11 cellular contexts compared by ENCODE assay signal in the genomic region with DNA sequence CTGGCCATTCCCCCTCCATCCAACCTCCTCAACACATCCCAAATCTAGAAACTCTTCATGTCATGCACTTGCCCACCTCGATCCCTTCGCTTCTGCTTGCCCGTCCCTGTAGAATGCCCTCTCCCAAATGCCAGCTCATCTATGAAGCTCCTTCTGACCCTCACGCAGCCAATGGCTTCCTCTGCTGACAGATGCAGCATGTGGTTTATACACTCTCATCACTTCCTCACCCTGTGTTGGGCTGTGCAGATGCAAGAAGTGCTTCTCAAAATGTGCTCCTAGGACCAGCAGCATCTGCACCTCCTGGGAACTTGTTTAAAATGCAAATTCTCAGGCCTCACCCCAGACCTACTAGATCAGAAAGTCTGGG. TPM values are rescaled to one million over a fixed set of nuclear protein-coding genes. Genes with fewer than 3 reads are reported as not detected.
DNase-seq lines count a peak whose midpoint lies in the region; ATAC-seq and TF ChIP-seq lines count a peak whose summit lies in the region.
"Had no signal": no experiment of that assay in that cellular context is flagged by ENCODE, and none has a peak within 500 bp of the region (broad histone marks: within the 10 kb centered on the region; RNA-seq: fewer than 3 reads in every experiment).

No MANE protein-coding gene starts in this region.

- no peaks in the 10 kb centered on the region for H3K4me1 ChIP-seq in suprapubic skin

- peaks cover 18% of the 10 kb centered on the region for H3K4me1 Mint-ChIP-seq in activated T-cell treated with anti-CD3 and anti-CD28 coated beads, Interleukin-2, amount 50 U/mL, for 72 hours (ENCODE audit: low read depth)
- H3K4me1 Mint-ChIP-seq in activated T-cell treated with anti-CD3 and anti-CD28 coated beads, Interleukin-2, amount 50 U/mL, for 24 hours (ENCODE audit: low read depth) = peaks cover 17% of the 10 kb centered on the region
- H3K4me1 Mint-ChIP-seq in activated CD4-positive, alpha-beta memory T cell treated with anti-CD3 and anti-CD28 coated beads, Interleukin-2, amount 10 ng/mL, durations not matched to agents 7 days and 5 days = peaks cover 41% of the 10 kb centered on the region
- H3K4me1 Mint-ChIP-seq in stimulated activated memory B cell treated with anti-CD40 and anti-IgM and Interleukin-4, amounts not matched to agents 10 μg/mL and 1 μg/mL and 100 μg/mL, for 72 hours = peaks cover 27% of the 10 kb centered on the region

- TF ChIP-seq EP300 in suprapubic skin (IDR thresholded peaks at IDR 0.05) = no peak

- H3K9me3 ChIP-seq in suprapubic skin = no peaks in the 10 kb centered on the region

- no peaks in the 10 kb centered on the region for H3K9me3 Mint-ChIP-seq in activated T-cell treated with anti-CD3 and anti-CD28 coated beads, Interleukin-2, amount 50 U/mL, for 72 hours
- H3K9me3 Mint-ChIP-seq in activated T-cell treated with anti-CD3 and anti-CD28 coated beads, Interleukin-2, amount 50 U/mL, for 24 hours = no peaks in the 10 kb centered on the region
- H3K9me3 Mint-ChIP-seq in activated CD4-positive, alpha-beta memory T cell treated with anti-CD3 and anti-CD28 coated beads, Interleukin-2, amount 10 ng/mL, durations not matched to agents 7 days and 5 days = no peaks in the 10 kb centered on the region
- no peaks in the 10 kb centered on the region for H3K9me3 Mint-ChIP-seq in stimulated activated memory B cell treated with anti-CD40 and anti-IgM and Interleukin-4, amounts not matched to agents 10 μg/mL and 1 μg/mL and 100 μg/mL, for 72 hours
- H3K9me3 Mint-ChIP-seq: activated T-cell treated with anti-CD3 and anti-CD28 coated beads, Interleukin-2, amount 50 U/mL, for 4 hours had no signal

- no peak overlapping the region for H3K27ac ChIP-seq in suprapubic skin

- H3K27me3 ChIP-seq in suprapubic skin = peaks cover 8% of the 10 kb centered on the region

- H3K36me3 Mint-ChIP-seq in activated T-cell treated with anti-CD3 and anti-CD28 coated beads, Interleukin-2, amount 50 U/mL, for 72 hours (ENCODE audit: insufficient read depth in 2 of 2) = no peaks in the 10 kb centered on the region
- no peaks in the 10 kb centered on the region for H3K36me3 Mint-ChIP-seq in activated T-cell treated with anti-CD3 and anti-CD28 coated beads, Interleukin-2, amount 50 U/mL, for 24 hours (ENCODE audit: low read depth)
- no peaks in the 10 kb centered on the region for H3K36me3 Mint-ChIP-seq in activated CD4-positive, alpha-beta memory T cell treated with anti-CD3 and anti-CD28 coated beads, Interleukin-2, amount 10 ng/mL, durations not matched to agents 7 days and 5 days (ENCODE audit: low read depth)
- H3K36me3 Mint-ChIP-seq in stimulated activated memory B cell treated with anti-CD40 and anti-IgM and Interleukin-4, amounts not matched to agents 10 μg/mL and 1 μg/mL and 100 μg/mL, for 72 hours = no peaks in the 10 kb centered on the region

- 79% methylated on average over 4 of the region's 4 CpGs for WGBS in suprapubic skin

- H3K4me3 ChIP-seq in suprapubic skin = no peak overlapping the region

- peak in 1 of 2 donors; percentile 6 for DNase-seq in activated T-cell treated with anti-CD3 and anti-CD28 coated beads, Interleukin-2, amount 50 U/mL, for 72 hours
- no peak for DNase-seq in activated T-cell treated with anti-CD3 and anti-CD28 coated beads, Interleukin-2, amount 50 U/mL, for 24 hours
- DNase-seq in activated CD4-positive, alpha-beta memory T cell treated with anti-CD3 and anti-CD28 coated beads, Interleukin-2, amount 10 ng/mL, durations not matched to agents 7 days and 5 days = peak; percentile 53
- DNase-seq in mucosa of gallbladder (ENCODE audit: low spot score) (no peak), suprapubic skin (ENCODE audit: low spot score in 2 of 2) (no peak), erythroblast (lab: John Stamatoyannopoulos, UW) (no peak)
- DNase-seq: activated T-cell treated with anti-CD3 and anti-CD28 coated beads, Interleukin-2, amount 50 U/mL, for 4 hours; NCI-H2227 treated with DMSO at 0.1 percent for 48 hours had no signal

- POLR2A ChIA-PET in activated CD4-positive, alpha-beta memory T cell treated with anti-CD3 and anti-CD28 coated beads, Interleukin-2, amount 10 ng/mL, durations not matched to agents 7 days and 5 days (lab: Charles Lee) = no interaction called here

- no peaks in the 10 kb centered on the region for H3K36me3 ChIP-seq in suprapubic skin

- peak overlapping the region; percentile 30 to 67 for H3K4me3 Mint-ChIP-seq in activated T-cell treated with anti-CD3 and anti-CD28 coated beads, Interleukin-2, amount 50 U/mL, for 72 hours
- no peak overlapping the region for H3K4me3 Mint-ChIP-seq in activated T-cell treated with anti-CD3 and anti-CD28 coated beads, Interleukin-2, amount 50 U/mL, for 24 hours
- H3K4me3 Mint-ChIP-seq in activated CD4-positive, alpha-beta memory T cell treated with anti-CD3 and anti-CD28 coated beads, Interleukin-2, amount 10 ng/mL, durations not matched to agents 7 days and 5 days = peak overlapping the region; percentile 54
- H3K4me3 Mint-ChIP-seq in stimulated activated memory B cell treated with anti-CD40 and anti-IgM and Interleukin-4, amounts not matched to agents 10 μg/mL and 1 μg/mL and 100 μg/mL, for 72 hours = peak overlapping the region; percentile 40
- H3K4me3 Mint-ChIP-seq: activated T-cell treated with anti-CD3 and anti-CD28 coated beads, Interleukin-2, amount 50 U/mL, for 4 hours had no signal

- ATAC-seq in activated T-cell treated with anti-CD3 and anti-CD28 coated beads, Interleukin-2, amount 50 U/mL, for 72 hours (replicated peaks in 1 of 2) = peak; percentile 50 to 71
- ATAC-seq in HG03442 (IDR thresholded peaks at IDR 0.05; ENCODE audit: unreplicated experiment) = peak; percentile 53
- ATAC-seq in stimulated activated memory B cell treated with anti-CD40 and anti-IgM and Interleukin-4, amounts not matched to agents 10 μg/mL and 1 μg/mL and 100 μg/mL, for 72 hours = peak; percentile 79

- peaks cover 22% of the 10 kb centered on the region for H3K27me3 Mint-ChIP-seq in activated T-cell treated with anti-CD3 and anti-CD28 coated beads, Interleukin-2, amount 50 U/mL, for 72 hours (ENCODE audit: low read depth)
- H3K27me3 Mint-ChIP-seq in activated T-cell treated with anti-CD3 and anti-CD28 coated beads, Interleukin-2, amount 50 U/mL, for 24 hours = no peaks in the 10 kb centered on the region
- H3K27me3 Mint-ChIP-seq in activated CD4-positive, alpha-beta memory T cell treated with anti-CD3 and anti-CD28 coated beads, Interleukin-2, amount 10 ng/mL, durations not matched to agents 7 days and 5 days = peaks cover 17% of the 10 kb centered on the region
- H3K27me3 Mint-ChIP-seq in stimulated activated memory B cell treated with anti-CD40 and anti-IgM and Interleukin-4, amounts not matched to agents 10 μg/mL and 1 μg/mL and 100 μg/mL, for 72 hours = peaks cover 7% of the 10 kb centered on the region

- H3K27ac Mint-ChIP-seq in activated T-cell treated with anti-CD3 and anti-CD28 coated beads, Interleukin-2, amount 50 U/mL, for 72 hours = no peak overlapping the region
- H3K27ac Mint-ChIP-seq in activated T-cell treated with anti-CD3 and anti-CD28 coated beads, Interleukin-2, amount 50 U/mL, for 24 hours = no peak overlapping the region
- peak overlapping the region; percentile 53 for H3K27ac Mint-ChIP-seq in activated CD4-positive, alpha-beta memory T cell treated with anti-CD3 and anti-CD28 coated beads, Interleukin-2, amount 10 ng/mL, durations not matched to agents 7 days and 5 days
- peak overlapping the region; percentile 4 for H3K27ac Mint-ChIP-seq in stimulated activated memory B cell treated with anti-CD40 and anti-IgM and Interleukin-4, amounts not matched to agents 10 μg/mL and 1 μg/mL and 100 μg/mL, for 72 hours

- CTCF ChIA-PET in activated CD4-positive, alpha-beta memory T cell treated with anti-CD3 and anti-CD28 coated beads, Interleukin-2, amount 10 ng/mL, durations not matched to agents 7 days and 5 days (lab: Charles Lee) = interaction anchor here (1.0 kb wide), 1 partner anchor 53 kb away, joined by 3 read pairs; no protein-coding TSS in a partner anchor

- no peak for TF ChIP-seq CTCF in suprapubic skin (IDR thresholded peaks at IDR 0.05)

- no peak for TF ChIP-seq POLR2A in suprapubic skin (IDR thresholded peaks at IDR 0.05)
- no peak for TF ChIP-seq POLR2A in erythroblast (IDR thresholded peaks at IDR 0.05; ENCODE audit: low read length)

RNA-seq across cellular contexts. Expression of a gene that starts 51.7 kb away (rescaled TPM):
- total RNA-seq in activated T-cell treated with anti-CD3 and anti-CD28 coated beads, Interleukin-2, amount 50 U/mL, for 72 hours = not detected
- total RNA-seq in activated CD4-positive, alpha-beta memory T cell treated with anti-CD3 and anti-CD28 coated beads, Interleukin-2, amount 10 ng/mL, durations not matched to agents 7 days and 5 days = under 1 TPM in 1 of 2 experiments, not detected in 1; 0.30 TPM
- 1.7 TPM for total RNA-seq in mucosa of gallbladder
- 1 to 10 TPM in 3 of 4 donors, not detected in 1; 1.4 to 2.0 (median 1.8) TPM for total RNA-seq in suprapubic skin
- total RNA-seq: activated T-cell treated with anti-CD3 and anti-CD28 coated beads, Interleukin-2, amount 50 U/mL, for 4 hours; fibroblast of lung had no signal

Comparison
In these comparisons a context has a peak if more than half of its experiments do, and no peak if none do; other contexts are left out.
1. H3K27ac Mint-ChIP-seq: peak in activated CD4-positive, alpha-beta memory T cell treated with anti-CD3 and anti-CD28 coated beads, Interleukin-2, amount 10 ng/mL, durations not matched to agents 7 days and 5 days (single experiment) and stimulated activated memory B cell treated with anti-CD40 and anti-IgM and Interleukin-4, amounts not matched to agents 10 μg/mL and 1 μg/mL and 100 μg/mL, for 72 hours (single experiment); none in activated T-cell treated with anti-CD3 and anti-CD28 coated beads, Interleukin-2, amount 50 U/mL, for 72 hours (single experiment) and activated T-cell treated with anti-CD3 and anti-CD28 coated beads, Interleukin-2, amount 50 U/mL, for 24 hours (single experiment).
2. Peak in every context shown above with its lines, with median percentiles within 50 percentile points of each other: ATAC-seq.